In genomic region chr4:89657931-89658700, GRCh38 we compare ENCODE assay signal across 8 cellular contexts.
A peak's percentile ranks its signal among the peaks of the same experiment; 100 is the strongest.
DNase-seq lines count a peak whose midpoint lies in the region; ATAC-seq, FAIRE-seq and TF ChIP-seq lines count a peak whose summit lies in the region.

No MANE protein-coding gene starts in this region.

- peak; percentile 62 for TF ChIP-seq CTCF in D721Med (IDR thresholded peaks at IDR 0.05; ENCODE audit: insufficient read depth, missing control alignments)
- TF ChIP-seq CTCF in WERI-Rb-1 (IDR thresholded peaks at IDR 0.05; ENCODE audit: low read depth, low read length), result peak; percentile 16; the same call in 1 of the 2 replicates
- TF ChIP-seq CTCF in lower lobe of right lung (IDR thresholded peaks at IDR 0.05), result peak; percentile 28

- no peak overlapping the region for H3K27ac ChIP-seq in WERI-Rb-1
- H3K27ac ChIP-seq in lower lobe of right lung, result no peak overlapping the region

- peak; percentile 79 for ATAC-seq in GM19351 (IDR thresholded peaks at IDR 0.05; ENCODE audit: unreplicated experiment)
- ATAC-seq in HG03432 (IDR thresholded peaks at IDR 0.05; ENCODE audit: unreplicated experiment), result peak; percentile 81
- ATAC-seq in lower lobe of right lung, result no peak

- FAIRE-seq in D721Med (lab: Jason Lieb, UNC), result peak; percentile 83

- no peak for DNase-seq in D721Med (ENCODE audit: insufficient read length, low spot score)
- DNase-seq in WERI-Rb-1, result no peak
- DNase-seq in lower lobe of right lung, result no peak
- no peak for DNase-seq in AG08396 (ENCODE audit: low spot score)
- DNase-seq in stimulated activated CD4-positive, alpha-beta T cell treated with anti-CD3 and anti-CD28 coated beads, Interleukin-4, amount 100 ng/mL, for 4 hours, result no peak
- DNase-seq in activated naive CD4-positive, alpha-beta T cell treated with anti-CD3 and anti-CD28 coated beads, Interleukin-2, amount 50 U/mL, for 16 hours, result no peak

- intact Hi-C loops in lower lobe of right lung (cut with DNase I), result no loop called here

- H3K9me3 ChIP-seq in WERI-Rb-1 (ENCODE audit: severe bottlenecking), result no peaks in the 10 kb centered on the region
- H3K9me3 ChIP-seq in lower lobe of right lung, result no peaks in the 10 kb centered on the region

- H3K27me3 ChIP-seq in WERI-Rb-1 (ENCODE audit: insufficient read depth, low read depth, severe bottlenecking) (no peaks in the 10 kb centered on the region), lower lobe of right lung (ENCODE audit: low read depth) (no peaks in the 10 kb centered on the region)

- no peak overlapping the region for H3K4me3 ChIP-seq in WERI-Rb-1 (ENCODE audit: low read depth, low read length)
- H3K4me3 ChIP-seq in lower lobe of right lung, result no peak overlapping the region

- H3K4me1 ChIP-seq in lower lobe of right lung, result no peaks in the 10 kb centered on the region

- no peaks in the 10 kb centered on the region for H3K36me3 ChIP-seq in WERI-Rb-1
- no peaks in the 10 kb centered on the region for H3K36me3 ChIP-seq in lower lobe of right lung

Comparison
In these comparisons a context has a peak if more than half of its experiments do, and no peak if none do; other contexts are left out.
1. ATAC-seq: peak in GM19351 (single experiment) and HG03432 (single experiment); none in lower lobe of right lung (0 of 2).
2. Peak in every context shown above with its lines, with median percentiles within 50 percentile points of each other: CTCF ChIP-seq.